8 cellular contexts compared by ENCODE assay signal in the genomic region with DNA sequence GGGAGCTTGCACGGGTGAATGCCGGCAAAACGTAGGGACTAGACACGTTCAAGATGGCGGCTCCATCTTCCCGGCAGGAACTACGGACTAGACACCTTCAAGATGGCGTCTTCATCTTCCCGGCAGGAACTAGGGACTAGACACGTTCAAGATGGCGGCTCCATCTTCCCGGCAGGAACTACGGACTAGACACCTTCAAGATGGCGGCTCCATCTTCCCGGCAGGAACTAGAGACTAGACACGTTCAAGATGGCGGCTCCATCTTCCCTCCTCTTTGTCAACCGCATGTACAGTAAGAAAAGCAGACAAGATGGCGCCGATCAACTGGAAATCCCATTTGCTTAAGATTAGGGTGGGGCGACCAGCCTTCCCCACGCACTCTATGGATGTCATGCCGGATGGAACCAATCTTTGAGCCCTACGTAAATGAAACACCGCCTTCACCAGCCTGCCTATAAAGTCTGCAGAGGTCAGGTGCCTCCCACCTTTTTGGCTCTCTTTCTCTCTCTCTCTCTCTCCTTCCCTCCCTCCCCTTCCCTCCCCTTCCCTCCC.
DNase-seq lines count a peak whose midpoint lies in the region; ATAC-seq and TF ChIP-seq lines count a peak whose summit lies in the region.

No MANE protein-coding gene starts in this region.

- peak overlapping the region; percentile 87 for H3K27ac Mint-ChIP-seq in CD4-positive, alpha-beta T cell
- peak overlapping the region; percentile 57 for H3K27ac Mint-ChIP-seq in activated CD8-positive, alpha-beta T cell treated with anti-CD3 and anti-CD28 coated beads, Interleukin-2, amount 10 ng/mL, durations not matched to agents 7 days and 5 days
- peak overlapping the region; percentile 85 for H3K27ac Mint-ChIP-seq in neural crest cell (ENCODE audit: unreplicated experiment)

- no peaks in the 10 kb centered on the region for H4K20me1 ChIP-seq in MM.1S (ENCODE audit: insufficient read depth, low read length)

- peak overlapping the region; percentile 49; the same call in 1 of the 2 replicates for H3K9ac ChIP-seq in MM.1S (ENCODE audit: low read length)

- no peak for TF ChIP-seq CTCF in CD4-positive, alpha-beta T cell (IDR thresholded peaks at IDR 0.05)
- TF ChIP-seq CTCF in MM.1S (IDR thresholded peaks at IDR 0.05; ENCODE audit: low read length) = no peak
- TF ChIP-seq CTCF in epithelial cell of esophagus (IDR thresholded peaks at IDR 0.05; ENCODE audit: insufficient read depth, low read depth, low read length, missing control alignments) = no peak
- TF ChIP-seq CTCF in neural crest cell (conservative IDR thresholded peaks at IDR 0.05) = no peak
- TF ChIP-seq CTCF in transverse colon (IDR thresholded peaks at IDR 0.05) = no peak

- POLR2A ChIA-PET in CD4-positive, alpha-beta T cell (lab: Charles Lee) = no interaction called here
- POLR2A ChIA-PET in activated CD8-positive, alpha-beta T cell treated with anti-CD3 and anti-CD28 coated beads, Interleukin-2, amount 10 ng/mL, durations not matched to agents 7 days and 5 days (lab: Charles Lee) = no interaction called here

- intact Hi-C loops in CD4-positive, alpha-beta T cell (cut with DNase I, micrococcal nuclease) = loop anchor here in 1 of 2 experiments (5.0 kb wide), 1 partner anchor 1637 kb away; no protein-coding TSS in a partner anchor
- intact Hi-C loops in transverse colon (cut with DNase I; ENCODE audit: low total_unique reads) = loop anchor here (10.0 kb wide), 1 partner anchor 1335 kb away; no protein-coding TSS in a partner anchor

- H3K9me3 ChIP-seq in CD4-positive, alpha-beta T cell (ENCODE audit: control insufficient read depth, low read length) = peaks cover 10% of the 10 kb centered on the region
- H3K9me3 ChIP-seq in MM.1S (replicated peaks; ENCODE audit: insufficient read depth, low read length) (no peaks in the 10 kb centered on the region), transverse colon (peaks cover 0 to 11% of the 10 kb centered on the region in 2 donors)

- H3K4me2 ChIP-seq in MM.1S (ENCODE audit: low read depth, low read length) = peak overlapping the region; percentile 76; the same call in 1 of the 2 replicates

- H3K4me1 ChIP-seq in MM.1S (ENCODE audit: low read length) (no peaks in the 10 kb centered on the region; the same call in 1 of the 2 replicates), transverse colon (no peaks in the 10 kb centered on the region)

- DNase-seq in CD4-positive, alpha-beta T cell = peak in 5 of 10 experiments; percentile 38 to 76 (median 71)
- peak; percentile 71 for DNase-seq in MM.1S
- peak; percentile 72 for DNase-seq in activated CD8-positive, alpha-beta T cell treated with anti-CD3 and anti-CD28 coated beads, Interleukin-2, amount 10 ng/mL, durations not matched to agents 7 days and 5 days
- peak; percentile 32 for DNase-seq in epithelial cell of esophagus (ENCODE audit: low read depth)
- DNase-seq in neural crest cell (ENCODE audit: low read depth, low spot score) = peak; percentile 23
- peak; percentile 73 for DNase-seq in transverse colon
- DNase-seq in GF-D8 (lab: John Stamatoyannopoulos, UW) = no peak

- WGBS in transverse colon (ENCODE audit: low coverage in 1 of 2), 2 donors = 19 to 83% methylated on average over 10 to 25 of the region's 25 CpGs

- CTCF ChIA-PET in CD4-positive, alpha-beta T cell (lab: Charles Lee) = no interaction called here
- CTCF ChIA-PET in activated CD8-positive, alpha-beta T cell treated with anti-CD3 and anti-CD28 coated beads, Interleukin-2, amount 10 ng/mL, durations not matched to agents 7 days and 5 days (lab: Charles Lee) = no interaction called here

- H3K9me3 Mint-ChIP-seq in CD4-positive, alpha-beta T cell = no peaks in the 10 kb centered on the region
- no peaks in the 10 kb centered on the region for H3K9me3 Mint-ChIP-seq in activated CD8-positive, alpha-beta T cell treated with anti-CD3 and anti-CD28 coated beads, Interleukin-2, amount 10 ng/mL, durations not matched to agents 7 days and 5 days (ENCODE audit: insufficient read depth)
- H3K9me3 Mint-ChIP-seq in neural crest cell = peaks cover 3% of the 10 kb centered on the region

- no peak for TF ChIP-seq EP300 in transverse colon (IDR thresholded peaks at IDR 0.05; ENCODE audit: low read depth)

- H3K9me2 ChIP-seq in MM.1S (replicated peaks; ENCODE audit: insufficient read depth, low read length) = no peaks in the 10 kb centered on the region

- peak; percentile 96 for ATAC-seq in CD4-positive, alpha-beta T cell (ENCODE audit: poor library complexity)
- ATAC-seq in GM19455 (IDR thresholded peaks at IDR 0.05; ENCODE audit: unreplicated experiment) = peak; percentile 82
- ATAC-seq in activated CD8-positive, alpha-beta T cell treated with anti-CD3 and anti-CD28 coated beads, Interleukin-2, amount 10 ng/mL, durations not matched to agents 7 days and 5 days = peak; percentile 96

- H2AFZ ChIP-seq in MM.1S (ENCODE audit: low read length) = peak overlapping the region; percentile 74

- no peaks in the 10 kb centered on the region for H3K27me3 Mint-ChIP-seq in CD4-positive, alpha-beta T cell
- no peaks in the 10 kb centered on the region for H3K27me3 Mint-ChIP-seq in activated CD8-positive, alpha-beta T cell treated with anti-CD3 and anti-CD28 coated beads, Interleukin-2, amount 10 ng/mL, durations not matched to agents 7 days and 5 days (ENCODE audit: low read depth)
- peaks cover 24% of the 10 kb centered on the region for H3K27me3 Mint-ChIP-seq in neural crest cell (ENCODE audit: low read depth)

- no peaks in the 10 kb centered on the region for H3K27me3 ChIP-seq in CD4-positive, alpha-beta T cell (ENCODE audit: control insufficient read depth, insufficient read depth, low read length)
- H3K27me3 ChIP-seq in MM.1S (replicated peaks; ENCODE audit: insufficient read depth, low read length) (no peaks in the 10 kb centered on the region), transverse colon (no peaks in the 10 kb centered on the region)

- H3K36me3 ChIP-seq in MM.1S (replicated peaks; ENCODE audit: insufficient read depth, low read length) (no peaks in the 10 kb centered on the region), transverse colon (no peaks in the 10 kb centered on the region)

- no peaks in the 10 kb centered on the region for H3K36me3 Mint-ChIP-seq in CD4-positive, alpha-beta T cell (ENCODE audit: low read depth)
- H3K36me3 Mint-ChIP-seq in activated CD8-positive, alpha-beta T cell treated with anti-CD3 and anti-CD28 coated beads, Interleukin-2, amount 10 ng/mL, durations not matched to agents 7 days and 5 days (ENCODE audit: low read depth) = no peaks in the 10 kb centered on the region
- H3K36me3 Mint-ChIP-seq in neural crest cell (ENCODE audit: low read depth) = peaks cover 3% of the 10 kb centered on the region

- in situ Hi-C loops in transverse colon (cut with MboI; ENCODE audit: low pct_ligation_motif_present in 1 of 4, low pct_unique_long_range_greater_than_20kb in 1 of 4, low sequenced_read_pairs in 3 of 4) = no loop called here

- TF ChIP-seq POLR2A in transverse colon (IDR thresholded peaks at IDR 0.05) = no peak

- H3K4me3 ChIP-seq in MM.1S (ENCODE audit: low read length) (peak overlapping the region; percentile 55), epithelial cell of esophagus (ENCODE audit: low read length) (no peak overlapping the region), transverse colon (peak overlapping the region in 1 of 4 donors; percentile 14)

- peak overlapping the region; percentile 86 for H3K4me3 Mint-ChIP-seq in CD4-positive, alpha-beta T cell
- H3K4me3 Mint-ChIP-seq in activated CD8-positive, alpha-beta T cell treated with anti-CD3 and anti-CD28 coated beads, Interleukin-2, amount 10 ng/mL, durations not matched to agents 7 days and 5 days = peak overlapping the region; percentile 46
- peak overlapping the region; percentile 86 for H3K4me3 Mint-ChIP-seq in neural crest cell

- H3K4me1 Mint-ChIP-seq in CD4-positive, alpha-beta T cell (ENCODE audit: low read depth) = peaks cover 8% of the 10 kb centered on the region
- H3K4me1 Mint-ChIP-seq in activated CD8-positive, alpha-beta T cell treated with anti-CD3 and anti-CD28 coated beads, Interleukin-2, amount 10 ng/mL, durations not matched to agents 7 days and 5 days (ENCODE audit: low read depth) = no peaks in the 10 kb centered on the region
- H3K4me1 Mint-ChIP-seq in neural crest cell = peaks cover 14% of the 10 kb centered on the region

- peak overlapping the region; percentile 46 for H3K27ac ChIP-seq in CD4-positive, alpha-beta T cell (ENCODE audit: low read depth, low read length)
- H3K27ac ChIP-seq in MM.1S (ENCODE audit: low read length) (peak overlapping the region; percentile 57; the same call in 1 of the 2 replicates), transverse colon (peak overlapping the region in 2 of 4 donors; percentile 33 to 46)

- peaks cover 6% of the 10 kb centered on the region; the same call in 1 of the 2 replicates for H3F3A ChIP-seq in MM.1S (ENCODE audit: insufficient read depth, low read length)

- no peaks in the 10 kb centered on the region for H3K79me2 ChIP-seq in MM.1S (ENCODE audit: low read length)
